Comparison of ENCODE assay signal across 23 cellular contexts in the genomic region with DNA sequence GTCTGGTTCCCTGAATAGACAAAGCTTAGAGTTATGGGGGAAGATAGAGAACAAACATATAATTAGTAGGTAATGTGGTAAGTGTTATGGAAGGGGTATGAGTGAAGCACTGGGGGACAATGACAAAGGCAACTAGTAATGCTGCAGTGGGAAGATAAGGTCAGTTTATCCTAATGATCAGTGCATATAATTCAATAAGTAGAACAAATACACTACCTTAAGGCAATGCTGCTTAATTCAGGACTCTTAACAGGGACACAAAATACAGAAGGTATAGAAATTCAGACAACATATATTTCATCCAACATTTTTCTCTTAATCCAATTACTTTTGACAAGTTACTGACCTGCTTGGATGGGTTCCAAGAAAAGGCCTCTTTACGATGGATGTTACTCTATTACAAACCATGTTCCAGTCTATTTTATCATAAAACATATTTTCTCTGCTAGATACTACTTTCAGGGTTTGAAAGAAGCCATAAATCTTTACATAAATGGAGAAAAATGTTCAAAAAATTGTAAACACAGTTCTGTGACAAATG.
"Had no signal": no experiment of that assay in that cellular context is flagged by ENCODE, and none has a peak within 500 bp of the region (broad histone marks: within the 10 kb centered on the region; RNA-seq: fewer than 3 reads in every experiment).

No MANE protein-coding gene starts in this region.

- H3K9me3 ChIP-seq: ascending aorta, gastroesophageal sphincter, neutrophil, right lobe of liver, upper lobe of right lung had no signal

- H3K27me3 Mint-ChIP-seq: activated CD4-positive, alpha-beta memory T cell treated with anti-CD3 and anti-CD28 coated beads, Interleukin-2, amount 10 ng/mL, durations not matched to agents 7 days and 5 days; activated CD4-positive, alpha-beta T cell treated with anti-CD3 and anti-CD28 coated beads, Interleukin-2, amount 10 ng/mL, durations not matched to agents 7 days and 5 days; activated naive CD4-positive, alpha-beta T cell treated with anti-CD3 and anti-CD28 coated beads, Interleukin-2, amount 10 ng/mL, durations not matched to agents 7 days and 5 days; activated naive CD8-positive, alpha-beta T cell treated with anti-CD3 and anti-CD28 coated beads, Interleukin-2, amount 10 ng/mL, durations not matched to agents 7 days and 5 days; activated T-cell treated with anti-CD3 and anti-CD28 coated beads, Interleukin-2, amount 50 U/mL, for 24 hours; stimulated activated naive CD8-positive, alpha-beta T cell treated with anti-CD3 and anti-CD28 coated beads, Interleukin-15, Interleukin-2, amounts not matched to agents 100 ng/mL and 50 ng/mL, for 24 hours had no signal

- H3K36me3 ChIP-seq: ascending aorta, gastroesophageal sphincter, neutrophil, right lobe of liver, upper lobe of right lung had no signal

- ATAC-seq: gastroesophageal sphincter; left ventricle myocardium superior; right lobe of liver; stimulated activated effector memory CD8-positive, alpha-beta T cell treated with anti-CD3 and anti-CD28 coated beads, Interleukin-12 subunit alpha, Interleukin-12 subunit beta, amount 100 ng/mL, for 72 hours; upper lobe of right lung; WTC11 had no signal

- H3K36me3 Mint-ChIP-seq: activated naive CD4-positive, alpha-beta T cell treated with anti-CD3 and anti-CD28 coated beads, Interleukin-2, amount 10 ng/mL, durations not matched to agents 7 days and 5 days; activated naive CD8-positive, alpha-beta T cell treated with anti-CD3 and anti-CD28 coated beads, Interleukin-2, amount 10 ng/mL, durations not matched to agents 7 days and 5 days; stimulated activated effector memory CD8-positive, alpha-beta T cell treated with anti-CD3 and anti-CD28 coated beads, Interleukin-12 subunit alpha, Interleukin-12 subunit beta, amount 100 ng/mL, for 72 hours; WTC11 had no signal

- H3K4me1 ChIP-seq: ascending aorta, gastroesophageal sphincter, right lobe of liver had no signal

- DNase-seq: activated CD4-positive, alpha-beta memory T cell treated with anti-CD3 and anti-CD28 coated beads, Interleukin-2, amount 10 ng/mL, durations not matched to agents 7 days and 5 days; activated CD4-positive, alpha-beta T cell treated with anti-CD3 and anti-CD28 coated beads for 1 hour; activated CD4-positive, alpha-beta T cell treated with anti-CD3 and anti-CD28 coated beads, Interleukin-2, amount 10 ng/mL, durations not matched to agents 7 days and 5 days; activated CD8-positive, alpha-beta memory T cell treated with anti-CD3 and anti-CD28 coated beads, Interleukin-2, amount 50 U/mL, for 48 hours; activated gamma-delta T cell; activated naive CD4-positive, alpha-beta T cell treated with anti-CD3 and anti-CD28 coated beads, Interleukin-2, amount 10 ng/mL, durations not matched to agents 7 days and 5 days; activated naive CD8-positive, alpha-beta T cell treated with anti-CD3 and anti-CD28 coated beads, Interleukin-2, amount 10 ng/mL, durations not matched to agents 7 days and 5 days; activated T-cell treated with anti-CD3 and anti-CD28 coated beads, Interleukin-2, amount 50 U/mL, for 24 hours; central memory CD4-positive, alpha-beta T cell; islet precursor cell; left ventricle myocardium superior; nephron progenitor cell; right lobe of liver; stimulated activated CD4-positive, alpha-beta T cell treated with anti-CD3 and anti-CD28 coated beads, Interleukin-4, amount 100 ng/mL, for 24 hours; upper lobe of right lung had no signal

- H3K9me3 Mint-ChIP-seq: nephron progenitor cell, WTC11 had no signal

- H3K27me3 ChIP-seq: ascending aorta, gastroesophageal sphincter, hepatocyte, neutrophil, right lobe of liver, upper lobe of right lung had no signal

- H3K4me1 Mint-ChIP-seq: activated CD4-positive, alpha-beta memory T cell treated with anti-CD3 and anti-CD28 coated beads, Interleukin-2, amount 10 ng/mL, durations not matched to agents 7 days and 5 days; activated CD4-positive, alpha-beta T cell treated with anti-CD3 and anti-CD28 coated beads, Interleukin-2, amount 10 ng/mL, durations not matched to agents 7 days and 5 days; activated naive CD4-positive, alpha-beta T cell treated with anti-CD3 and anti-CD28 coated beads, Interleukin-2, amount 10 ng/mL, durations not matched to agents 7 days and 5 days; activated naive CD8-positive, alpha-beta T cell treated with anti-CD3 and anti-CD28 coated beads, Interleukin-2, amount 10 ng/mL, durations not matched to agents 7 days and 5 days; nephron progenitor cell; stimulated activated effector memory CD8-positive, alpha-beta T cell treated with anti-CD3 and anti-CD28 coated beads, Interleukin-12 subunit alpha, Interleukin-12 subunit beta, amount 100 ng/mL, for 72 hours; WTC11 had no signal

- H3K4me3 ChIP-seq: ascending aorta, gastroesophageal sphincter, hepatocyte, right lobe of liver, skin epidermis, upper lobe of right lung had no signal

- H3K4me3 Mint-ChIP-seq: activated CD4-positive, alpha-beta memory T cell treated with anti-CD3 and anti-CD28 coated beads, Interleukin-2, amount 10 ng/mL, durations not matched to agents 7 days and 5 days; activated CD4-positive, alpha-beta T cell treated with anti-CD3 and anti-CD28 coated beads, Interleukin-2, amount 10 ng/mL, durations not matched to agents 7 days and 5 days; activated naive CD4-positive, alpha-beta T cell treated with anti-CD3 and anti-CD28 coated beads, Interleukin-2, amount 10 ng/mL, durations not matched to agents 7 days and 5 days; activated naive CD8-positive, alpha-beta T cell treated with anti-CD3 and anti-CD28 coated beads, Interleukin-2, amount 10 ng/mL, durations not matched to agents 7 days and 5 days; activated T-cell treated with anti-CD3 and anti-CD28 coated beads, Interleukin-2, amount 50 U/mL, for 24 hours; nephron progenitor cell; stimulated activated effector memory CD8-positive, alpha-beta T cell treated with anti-CD3 and anti-CD28 coated beads, Interleukin-12 subunit alpha, Interleukin-12 subunit beta, amount 100 ng/mL, for 72 hours; stimulated activated naive CD8-positive, alpha-beta T cell treated with anti-CD3 and anti-CD28 coated beads, Interleukin-15, Interleukin-2, amounts not matched to agents 100 ng/mL and 50 ng/mL, for 24 hours; WTC11 had no signal

- H3K27ac Mint-ChIP-seq: activated CD4-positive, alpha-beta memory T cell treated with anti-CD3 and anti-CD28 coated beads, Interleukin-2, amount 10 ng/mL, durations not matched to agents 7 days and 5 days; activated CD4-positive, alpha-beta T cell treated with anti-CD3 and anti-CD28 coated beads, Interleukin-2, amount 10 ng/mL, durations not matched to agents 7 days and 5 days; activated naive CD4-positive, alpha-beta T cell treated with anti-CD3 and anti-CD28 coated beads, Interleukin-2, amount 10 ng/mL, durations not matched to agents 7 days and 5 days; activated naive CD8-positive, alpha-beta T cell treated with anti-CD3 and anti-CD28 coated beads, Interleukin-2, amount 10 ng/mL, durations not matched to agents 7 days and 5 days; activated T-cell treated with anti-CD3 and anti-CD28 coated beads, Interleukin-2, amount 50 U/mL, for 24 hours; nephron progenitor cell; stimulated activated effector memory CD8-positive, alpha-beta T cell treated with anti-CD3 and anti-CD28 coated beads, Interleukin-12 subunit alpha, Interleukin-12 subunit beta, amount 100 ng/mL, for 72 hours; stimulated activated naive CD8-positive, alpha-beta T cell treated with anti-CD3 and anti-CD28 coated beads, Interleukin-15, Interleukin-2, amounts not matched to agents 100 ng/mL and 50 ng/mL, for 24 hours; WTC11 had no signal
